27 cellular contexts compared by ENCODE assay signal in genomic region chr9:95075700-95076099, GRCh38.
DNase-seq lines count a peak whose midpoint lies in the region; ATAC-seq, FAIRE-seq and TF ChIP-seq lines count a peak whose summit lies in the region.
"Had no signal": no experiment of that assay in that cellular context is flagged by ENCODE, and none has a peak within 500 bp of the region (broad histone marks: within the 10 kb centered on the region; RNA-seq: fewer than 3 reads in every experiment).

No MANE protein-coding gene starts in this region.

- H3K27me3 Mint-ChIP-seq in stimulated activated memory B cell treated with anti-CD40 and anti-IgM and Interleukin-4, amounts not matched to agents 10 μg/mL and 1 μg/mL and 100 μg/mL, for 72 hours = no peaks in the 10 kb centered on the region
- H3K27me3 Mint-ChIP-seq: activated CD4-positive, alpha-beta T cell treated with anti-CD3 and anti-CD28 coated beads, Interleukin-2, amount 10 ng/mL, durations not matched to agents 7 days and 5 days; CD4-positive, alpha-beta memory T cell; progenitor cell of endocrine pancreas had no signal

- H3K4me3 ChIP-seq in bronchial epithelial cell (ENCODE audit: low read depth, low read length) (no peak overlapping the region), esophagus squamous epithelium (no peak overlapping the region), tibial artery (no peak overlapping the region)
- H3K4me3 ChIP-seq: body of pancreas, HAP-1, lung, skin epidermis had no signal

- WGBS in esophagus squamous epithelium, 2 donors = 44 to 57% methylated on average over 7 of the region's 7 CpGs

- H3K9me3 Mint-ChIP-seq in stimulated activated memory B cell treated with anti-CD40 and anti-IgM and Interleukin-4, amounts not matched to agents 10 μg/mL and 1 μg/mL and 100 μg/mL, for 72 hours = no peaks in the 10 kb centered on the region
- H3K9me3 Mint-ChIP-seq: activated CD4-positive, alpha-beta T cell treated with anti-CD3 and anti-CD28 coated beads, Interleukin-2, amount 10 ng/mL, durations not matched to agents 7 days and 5 days; CD4-positive, alpha-beta memory T cell; immature natural killer cell; neural crest cell had no signal

- H3K4me1 ChIP-seq in esophagus squamous epithelium = peaks cover 27 to 100% (median 97%) of the 10 kb centered on the region in 3 donors
- H3K4me1 ChIP-seq in tibial artery = peaks cover 0 to 100% (median 84%) of the 10 kb centered on the region in 4 donors

- no peak for DNase-seq in bronchial epithelial cell (ENCODE audit: low read depth)
- no peak for DNase-seq in esophagus squamous epithelium (lab: John Stamatoyannopoulos, UW)
- peak; percentile 62 for DNase-seq in mesenteric fat pad (ENCODE audit: low spot score)
- DNase-seq in tibial artery = no peak
- DNase-seq: activated CD4-positive, alpha-beta T cell treated with anti-CD3 and anti-CD28 coated beads, Interleukin-2, amount 10 ng/mL, durations not matched to agents 7 days and 5 days; activated effector memory CD4-positive, alpha-beta T cell treated with anti-CD3 and anti-CD28 coated beads, Interleukin-2, amount 50 U/mL, for 16 hours; CD4-positive, alpha-beta memory T cell; cortex of kidney; immature natural killer cell; KG1; NCI-H146; NCI-H510A treated with DMSO at 0.1 percent for 48 hours; NK-92 treated with Interleukin-12 subunit alpha and Interleukin-12 subunit beta, amount 100 ng/mL, for 24 hours; stimulated activated naive CD4-positive, alpha-beta T cell treated with Interleukin-2 at 50 U/mL for 16 hours; T-helper 2 cell had no signal

- no peak for ATAC-seq in stimulated activated memory B cell treated with anti-CD40 and anti-IgM and Interleukin-4, amounts not matched to agents 10 μg/mL and 1 μg/mL and 100 μg/mL, for 72 hours
- ATAC-seq in HG03457 (IDR thresholded peaks at IDR 0.05; ENCODE audit: unreplicated experiment) (no peak), GM19455 (IDR thresholded peaks at IDR 0.05; ENCODE audit: unreplicated experiment) (no peak)
- ATAC-seq: body of pancreas, Panc1 had no signal

- no peak overlapping the region for H3K27ac Mint-ChIP-seq in stimulated activated memory B cell treated with anti-CD40 and anti-IgM and Interleukin-4, amounts not matched to agents 10 μg/mL and 1 μg/mL and 100 μg/mL, for 72 hours
- H3K27ac Mint-ChIP-seq: activated CD4-positive, alpha-beta T cell treated with anti-CD3 and anti-CD28 coated beads, Interleukin-2, amount 10 ng/mL, durations not matched to agents 7 days and 5 days; CD4-positive, alpha-beta memory T cell; immature natural killer cell; progenitor cell of endocrine pancreas had no signal

- FAIRE-seq in bronchial epithelial cell (lab: Jason Lieb, UNC) = peak; percentile 18
- FAIRE-seq: G401.6, GM18507 had no signal

- H3K36me3 Mint-ChIP-seq in stimulated activated memory B cell treated with anti-CD40 and anti-IgM and Interleukin-4, amounts not matched to agents 10 μg/mL and 1 μg/mL and 100 μg/mL, for 72 hours = no peaks in the 10 kb centered on the region
- H3K36me3 Mint-ChIP-seq: CD4-positive, alpha-beta memory T cell had no signal

- intact Hi-C loops in esophagus squamous epithelium (cut with DNase I) (no loop called here), tibial artery (cut with DNase I; ENCODE audit: low total_unique reads) (no loop called here)

- H3K4me3 Mint-ChIP-seq in stimulated activated memory B cell treated with anti-CD40 and anti-IgM and Interleukin-4, amounts not matched to agents 10 μg/mL and 1 μg/mL and 100 μg/mL, for 72 hours = no peak overlapping the region
- H3K4me3 Mint-ChIP-seq: activated CD4-positive, alpha-beta T cell treated with anti-CD3 and anti-CD28 coated beads, Interleukin-2, amount 10 ng/mL, durations not matched to agents 7 days and 5 days; CD4-positive, alpha-beta memory T cell; immature natural killer cell; neural crest cell had no signal

- no peak for TF ChIP-seq CTCF in bronchial epithelial cell (IDR thresholded peaks at IDR 0.05; ENCODE audit: insufficient read depth, low read length, severe bottlenecking)
- TF ChIP-seq CTCF in esophagus squamous epithelium (IDR thresholded peaks at IDR 0.05) = no peak
- no peak for TF ChIP-seq CTCF in tibial artery (IDR thresholded peaks at IDR 0.05)

- H3K27ac ChIP-seq in esophagus squamous epithelium = peak overlapping the region; percentile 66 to 97 (median 88)
- H3K27ac ChIP-seq in tibial artery = peak overlapping the region; percentile 79 to 93
- H3K27ac ChIP-seq: skin epidermis had no signal

- no peaks in the 10 kb centered on the region for H3K4me1 Mint-ChIP-seq in stimulated activated memory B cell treated with anti-CD40 and anti-IgM and Interleukin-4, amounts not matched to agents 10 μg/mL and 1 μg/mL and 100 μg/mL, for 72 hours
- H3K4me1 Mint-ChIP-seq: activated CD4-positive, alpha-beta T cell treated with anti-CD3 and anti-CD28 coated beads, Interleukin-2, amount 10 ng/mL, durations not matched to agents 7 days and 5 days; CD4-positive, alpha-beta memory T cell; immature natural killer cell had no signal

- no peak for TF ChIP-seq POLR2A in esophagus squamous epithelium (IDR thresholded peaks at IDR 0.05)

- H3K27me3 ChIP-seq in bronchial epithelial cell (ENCODE audit: control insufficient read depth, insufficient read depth, low read length) (no peaks in the 10 kb centered on the region), esophagus squamous epithelium (no peaks in the 10 kb centered on the region), tibial artery (no peaks in the 10 kb centered on the region)
- H3K27me3 ChIP-seq: body of pancreas had no signal

- H3K36me3 ChIP-seq in bronchial epithelial cell (ENCODE audit: control insufficient read depth, insufficient read depth, low read length) = peaks cover 43% of the 10 kb centered on the region
- H3K36me3 ChIP-seq in esophagus squamous epithelium = peaks cover 0 to 91% (median 8%) of the 10 kb centered on the region in 3 donors
- H3K36me3 ChIP-seq in tibial artery = peaks cover 8 to 31% (median 15%) of the 10 kb centered on the region in 3 donors
- H3K36me3 ChIP-seq: HAP-1 had no signal

- H3K9me3 ChIP-seq in esophagus squamous epithelium (no peaks in the 10 kb centered on the region), tibial artery (no peaks in the 10 kb centered on the region)
- H3K9me3 ChIP-seq: body of pancreas, HAP-1 had no signal
